In genomic region chr7:36286241-36286640, GRCh38 we compare ENCODE assay signal across 9 cellular contexts.
DNase-seq lines count a peak whose midpoint lies in the region; ATAC-seq, FAIRE-seq and TF ChIP-seq lines count a peak whose summit lies in the region.
"Had no signal": no experiment of that assay in that cellular context is flagged by ENCODE, and none has a peak within 500 bp of the region (broad histone marks: within the 10 kb centered on the region; RNA-seq: fewer than 3 reads in every experiment).

No MANE protein-coding gene starts in this region.

- TF ChIP-seq POLR2A in GM12891 (IDR thresholded peaks at IDR 0.05; ENCODE audit: low read depth, low read length): no peak

- intact Hi-C loops in activated CD4-positive, alpha-beta T cell treated with anti-CD3 and anti-CD28 coated beads, Interleukin-2, amount 10 ng/mL, durations not matched to agents 24 days and 14 days (cut with micrococcal nuclease): loop anchor here (2.0 to 5.0 kb wide), 2 partner anchors 133 to 484 kb away; partner anchors contain the start of genes EEPD1 and SEPTIN7
- intact Hi-C loops in dendritic cell treated with granulocyte-macrophage colony-stimulating factor and Interleukin-4, amounts not matched to agents 40 ng/mL and 50 ng/mL, for 4 days (cut with micrococcal nuclease): loop anchor here (10.0 kb wide), 1 partner anchor 131 kb away; the partner anchor contains the start of gene EEPD1

- H3K4me1 Mint-ChIP-seq in activated CD4-positive, alpha-beta T cell treated with anti-CD3 and anti-CD28 coated beads, Interleukin-2, amount 10 ng/mL, durations not matched to agents 24 days and 14 days: peaks cover 54% of the 10 kb centered on the region
- H3K4me1 Mint-ChIP-seq in dendritic cell treated with granulocyte-macrophage colony-stimulating factor and Interleukin-4, amounts not matched to agents 40 ng/mL and 50 ng/mL, for 4 days (ENCODE audit: low read depth): peaks cover 89% of the 10 kb centered on the region

- ATAC-seq in HG03442 (IDR thresholded peaks at IDR 0.05; ENCODE audit: unreplicated experiment): peak; percentile 28
- ATAC-seq in GM21390 (IDR thresholded peaks at IDR 0.05; ENCODE audit: unreplicated experiment): no peak

- peak overlapping the region; percentile 78 for H3K4me3 Mint-ChIP-seq in activated CD4-positive, alpha-beta T cell treated with anti-CD3 and anti-CD28 coated beads, Interleukin-2, amount 10 ng/mL, durations not matched to agents 24 days and 14 days
- peak overlapping the region; percentile 44 for H3K4me3 Mint-ChIP-seq in dendritic cell treated with granulocyte-macrophage colony-stimulating factor and Interleukin-4, amounts not matched to agents 40 ng/mL and 50 ng/mL, for 4 days

- H3K9me3 Mint-ChIP-seq in activated CD4-positive, alpha-beta T cell treated with anti-CD3 and anti-CD28 coated beads, Interleukin-2, amount 10 ng/mL, durations not matched to agents 24 days and 14 days: no peaks in the 10 kb centered on the region
- no peaks in the 10 kb centered on the region for H3K9me3 Mint-ChIP-seq in dendritic cell treated with granulocyte-macrophage colony-stimulating factor and Interleukin-4, amounts not matched to agents 40 ng/mL and 50 ng/mL, for 4 days

- H3K36me3 Mint-ChIP-seq in activated CD4-positive, alpha-beta T cell treated with anti-CD3 and anti-CD28 coated beads, Interleukin-2, amount 10 ng/mL, durations not matched to agents 24 days and 14 days (ENCODE audit: low read depth): no peaks in the 10 kb centered on the region
- peaks cover 58% of the 10 kb centered on the region for H3K36me3 Mint-ChIP-seq in dendritic cell treated with granulocyte-macrophage colony-stimulating factor and Interleukin-4, amounts not matched to agents 40 ng/mL and 50 ng/mL, for 4 days (ENCODE audit: low read depth)

- no peaks in the 10 kb centered on the region for H3K27me3 Mint-ChIP-seq in activated CD4-positive, alpha-beta T cell treated with anti-CD3 and anti-CD28 coated beads, Interleukin-2, amount 10 ng/mL, durations not matched to agents 24 days and 14 days
- H3K27me3 Mint-ChIP-seq in dendritic cell treated with granulocyte-macrophage colony-stimulating factor and Interleukin-4, amounts not matched to agents 40 ng/mL and 50 ng/mL, for 4 days: no peaks in the 10 kb centered on the region

- no peak for FAIRE-seq in GM12891 (lab: Jason Lieb, UNC)

- DNase-seq in activated CD4-positive, alpha-beta T cell treated with anti-CD3 and anti-CD28 coated beads, Interleukin-2, amount 10 ng/mL, durations not matched to agents 24 days and 14 days: peak; percentile 86
- peak; percentile 59 for DNase-seq in stimulated activated CD8-positive, alpha-beta memory T cell treated with anti-CD3 and anti-CD28 coated beads, Interleukin-4, amount 100 ng/mL, for 48 hours
- DNase-seq in pons (ENCODE audit: low spot score) (no peak), DMS53 treated with DMSO at 0.1 percent for 48 hours (lab: John Stamatoyannopoulos, UW; ENCODE audit: unreplicated experiment) (no peak), GM12891 (ENCODE audit: insufficient read length, low spot score) (no peak)
- DNase-seq: SHP77 treated with DMSO at 0.1 percent for 48 hours had no signal

- H3K27ac Mint-ChIP-seq in activated CD4-positive, alpha-beta T cell treated with anti-CD3 and anti-CD28 coated beads, Interleukin-2, amount 10 ng/mL, durations not matched to agents 24 days and 14 days: peak overlapping the region; percentile 93
- peak overlapping the region; percentile 85 for H3K27ac Mint-ChIP-seq in dendritic cell treated with granulocyte-macrophage colony-stimulating factor and Interleukin-4, amounts not matched to agents 40 ng/mL and 50 ng/mL, for 4 days

TF ChIP-seq in GM12891, 5 proteins besides CTCF, POLR2A, EP300 and RAD21:
- TF ChIP-seq POLR2AphosphoS5 (IDR thresholded peaks at IDR 0.05; ENCODE audit: low read depth, low read length): no peak
- TF ChIP-seq TAF1 (IDR thresholded peaks at IDR 0.05; ENCODE audit: low read depth, low read length): no peak
- no peak for TF ChIP-seq SPI1 (IDR thresholded peaks at IDR 0.05; ENCODE audit: low read depth, low read length)
- TF ChIP-seq POU2F2 (IDR thresholded peaks at IDR 0.05; ENCODE audit: low read depth, low read length): no peak
- no peak for TF ChIP-seq PAX5 (IDR thresholded peaks at IDR 0.05; ENCODE audit: insufficient read depth, low read length, severe bottlenecking)

Comparison
In these comparisons a context has a peak if more than half of its experiments do, and no peak if none do; other contexts are left out.
1. DNase-seq: peak in activated CD4-positive, alpha-beta T cell treated with anti-CD3 and anti-CD28 coated beads, Interleukin-2, amount 10 ng/mL, durations not matched to agents 24 days and 14 days (single experiment) and stimulated activated CD8-positive, alpha-beta memory T cell treated with anti-CD3 and anti-CD28 coated beads, Interleukin-4, amount 100 ng/mL, for 48 hours (single experiment); none in pons (single experiment), DMS53 treated with DMSO at 0.1 percent for 48 hours (single experiment) and GM12891 (single experiment).